ENCODE assay signal across 9 cellular contexts in the genomic region with DNA sequence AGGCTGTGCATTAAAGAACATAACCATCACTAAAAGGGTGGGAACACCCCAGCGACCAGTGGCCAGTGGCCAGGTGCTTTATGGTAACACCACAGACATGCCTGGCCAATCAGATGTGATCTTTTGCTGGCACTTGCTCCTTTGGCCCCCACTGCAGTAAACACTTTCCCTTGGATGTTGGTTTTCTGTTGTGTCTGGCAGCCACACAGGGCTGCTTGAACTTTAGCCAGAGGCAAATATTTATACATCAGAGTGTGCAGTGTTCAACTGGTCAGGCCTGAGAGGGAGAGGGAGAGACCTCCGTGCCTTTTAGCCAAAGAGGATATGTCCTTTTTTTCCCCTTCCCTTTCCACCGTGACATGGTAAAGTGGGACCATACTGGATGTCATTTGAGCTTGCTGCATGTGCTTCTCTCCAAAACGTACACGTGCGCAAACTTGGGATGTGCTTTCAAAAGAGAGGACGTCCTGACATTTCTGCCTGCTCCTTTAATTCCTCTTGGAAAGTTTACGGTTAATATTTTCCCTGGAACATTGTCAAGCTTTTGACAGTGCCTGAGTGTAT.
DNase-seq lines count a peak whose midpoint lies in the region; ATAC-seq lines count a peak whose summit lies in the region.
"Had no signal": no experiment of that assay in that cellular context is flagged by ENCODE, and none has a peak within 500 bp of the region (broad histone marks: within the 10 kb centered on the region; RNA-seq: fewer than 3 reads in every experiment).

No MANE protein-coding gene starts in this region.

- H3K27ac Mint-ChIP-seq in activated naive CD8-positive, alpha-beta T cell treated with anti-CD3 and anti-CD28 coated beads, Interleukin-2, amount 50 U/mL, for 24 hours, result no peak overlapping the region

- ATAC-seq in left cardiac atrium (peak; percentile 72 to 78), sciatic nerve (peak; percentile 72), GM21737 (IDR thresholded peaks at IDR 0.05; ENCODE audit: unreplicated experiment) (no peak), HG02885 (IDR thresholded peaks at IDR 0.05; ENCODE audit: poor library complexity, unreplicated experiment) (no peak)
- no peak for ATAC-seq in activated naive CD8-positive, alpha-beta T cell treated with anti-CD3 and anti-CD28 coated beads, Interleukin-2, amount 50 U/mL, for 24 hours

- no peaks in the 10 kb centered on the region for H3K4me1 Mint-ChIP-seq in activated naive CD8-positive, alpha-beta T cell treated with anti-CD3 and anti-CD28 coated beads, Interleukin-2, amount 50 U/mL, for 24 hours

- peak; percentile 50 for DNase-seq in DMS79 treated with DMSO at 0.1 percent for 48 hours (lab: John Stamatoyannopoulos, UW)
- peak; percentile 83 for DNase-seq in astrocyte of the hippocampus (ENCODE audit: low read depth, low spot score)
- peak; percentile 49 for DNase-seq in left cardiac atrium
- no peak for DNase-seq in sciatic nerve (ENCODE audit: low spot score)
- DNase-seq in RKO (ENCODE audit: low spot score), result no peak
- no peak for DNase-seq in activated naive CD8-positive, alpha-beta T cell treated with anti-CD3 and anti-CD28 coated beads, Interleukin-2, amount 50 U/mL, for 24 hours
- DNase-seq: islet precursor cell had no signal

- intact Hi-C loops in left cardiac atrium (cut with DNase I), result loop anchor here in 1 of 2 donors (5.0 to 10.0 kb wide), 2 partner anchors 101 to 129 kb away; partner anchors contain the start of gene NFIA
- intact Hi-C loops in sciatic nerve (cut with DNase I), result no loop called here

- no peaks in the 10 kb centered on the region for H3K9me3 Mint-ChIP-seq in activated naive CD8-positive, alpha-beta T cell treated with anti-CD3 and anti-CD28 coated beads, Interleukin-2, amount 50 U/mL, for 24 hours

- H3K27me3 Mint-ChIP-seq in activated naive CD8-positive, alpha-beta T cell treated with anti-CD3 and anti-CD28 coated beads, Interleukin-2, amount 50 U/mL, for 24 hours, result no peaks in the 10 kb centered on the region

- no peaks in the 10 kb centered on the region for H3K36me3 Mint-ChIP-seq in activated naive CD8-positive, alpha-beta T cell treated with anti-CD3 and anti-CD28 coated beads, Interleukin-2, amount 50 U/mL, for 24 hours (ENCODE audit: low read depth)

- H3K4me3 Mint-ChIP-seq in activated naive CD8-positive, alpha-beta T cell treated with anti-CD3 and anti-CD28 coated beads, Interleukin-2, amount 50 U/mL, for 24 hours, result no peak overlapping the region

Comparison
In these comparisons a context has a peak if more than half of its experiments do, and no peak if none do; other contexts are left out.
1. DNase-seq: peak in DMS79 treated with DMSO at 0.1 percent for 48 hours (single experiment), astrocyte of the hippocampus (single experiment) and left cardiac atrium (single experiment); none in sciatic nerve (single experiment), RKO (single experiment) and activated naive CD8-positive, alpha-beta T cell treated with anti-CD3 and anti-CD28 coated beads, Interleukin-2, amount 50 U/mL, for 24 hours (single experiment).
2. ATAC-seq: peak in left cardiac atrium (2 of 2) and sciatic nerve (single experiment); none in GM21737 (single experiment), activated naive CD8-positive, alpha-beta T cell treated with anti-CD3 and anti-CD28 coated beads, Interleukin-2, amount 50 U/mL, for 24 hours (single experiment) and HG02885 (single experiment).